32 cellular contexts compared by ENCODE assay signal in the genomic region with DNA sequence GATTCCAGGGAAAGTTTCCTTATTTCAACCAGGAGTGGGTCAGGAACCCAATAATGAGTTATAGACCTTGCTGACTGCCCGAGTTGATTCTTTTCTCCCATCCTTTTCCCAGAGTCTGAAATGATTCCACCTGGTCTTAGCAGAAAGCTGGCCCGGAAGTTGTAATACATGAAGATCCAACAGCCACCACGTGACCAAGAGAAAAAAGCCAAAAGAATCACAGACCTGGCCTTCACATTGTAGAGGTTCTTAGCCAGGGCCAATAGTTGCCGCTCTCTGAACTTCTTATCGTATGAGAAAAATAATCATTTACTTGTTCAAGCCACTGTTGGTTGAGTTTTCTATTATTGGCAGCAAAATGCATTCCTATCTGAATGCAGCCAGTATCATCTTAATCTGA.
"Had no signal": no experiment of that assay in that cellular context is flagged by ENCODE, and none has a peak within 500 bp of the region (broad histone marks: within the 10 kb centered on the region; RNA-seq: fewer than 3 reads in every experiment).

No MANE protein-coding gene starts in this region.

- DNase-seq: activated CD4-positive, alpha-beta T cell treated with anti-CD3 and anti-CD28 coated beads for 1 hour; activated CD4-positive, alpha-beta T cell treated with anti-CD3 and anti-CD28 coated beads, Interleukin-2, amount 10 ng/mL, durations not matched to agents 24 days and 14 days; activated CD4-positive, alpha-beta T cell treated with anti-CD3 and anti-CD28 coated beads, Interleukin-2, amount 50 U/mL, for 4 hours; activated CD4-positive, CD25-positive, alpha-beta regulatory T cell; activated CD8-positive, alpha-beta T cell treated with anti-CD3 and anti-CD28 coated beads for 36 hours; activated effector memory CD4-positive, alpha-beta T cell treated with anti-CD3 and anti-CD28 coated beads, Interleukin-2, amount 50 U/mL, for 16 hours; activated naive CD4-positive, alpha-beta T cell treated with Interleukin-2 at 50 U/mL for 16 hours; activated naive CD8-positive, alpha-beta T cell treated with anti-CD3 and anti-CD28 coated beads, Interleukin-2, amount 10 ng/mL, durations not matched to agents 7 days and 5 days; activated T-cell treated with anti-CD3 and anti-CD28 coated beads, Interleukin-2, amount 50 U/mL, for 1 hour; activated T-cell treated with anti-CD3 and anti-CD28 coated beads, Interleukin-2, amount 50 U/mL, for 72 hours; amygdala; body of pancreas; cerebellar nuclear complex; Kasumi-1; MG63; NCI-H1048; NCI-H1105 treated with DMSO at 0.1 percent for 48 hours; NCI-H1436; NCI-H1694; NCI-H1930; NCI-H345; Peyer's patch; Right ventricle myocardium superior; T-helper 1 cell; T-helper 2 cell; T1000; WERI-Rb-1 had no signal

- H3K27ac ChIP-seq: ascending aorta, body of pancreas, breast epithelium, Peyer's patch, RWPE1, SK-N-MC, WERI-Rb-1 had no signal

- H3K4me1 ChIP-seq: ascending aorta, body of pancreas, breast epithelium, Peyer's patch had no signal

- H3K36me3 ChIP-seq: ascending aorta, breast epithelium, MG63, Peyer's patch, WERI-Rb-1 had no signal

- H3K27me3 ChIP-seq: ascending aorta, body of pancreas, breast epithelium, MG63, Peyer's patch had no signal

- H3K4me3 ChIP-seq: ascending aorta, body of pancreas, breast epithelium, MG63, Peyer's patch, SK-N-MC had no signal

- H3K9me3 ChIP-seq: ascending aorta, body of pancreas, breast epithelium, Peyer's patch had no signal

- ATAC-seq: activated CD8-positive, alpha-beta T cell treated with anti-CD3 and anti-CD28 coated beads for 36 hours; activated T-cell treated with anti-CD3 and anti-CD28 coated beads, Interleukin-2, amount 50 U/mL, for 72 hours; activated T-helper 17 cell treated with anti-CD3 and anti-CD28 coated beads, Interleukin-2, amount 50 U/mL, for 72 hours; body of pancreas had no signal
